15 cellular contexts compared by ENCODE assay signal in genomic region chrX:115565888-115566287, GRCh38. TPM values are rescaled to one million over a fixed set of nuclear protein-coding genes. Genes with fewer than 3 reads are reported as not detected.
DNase-seq lines count a peak whose midpoint lies in the region; ATAC-seq and TF ChIP-seq lines count a peak whose summit lies in the region.
"Had no signal": no experiment of that assay in that cellular context is flagged by ENCODE, and none has a peak within 500 bp of the region (broad histone marks: within the 10 kb centered on the region; RNA-seq: fewer than 3 reads in every experiment).

No MANE protein-coding gene starts in this region.

- intact Hi-C loops in aorta (cut with DNase I) = no loop called here

- H3K36me3 Mint-ChIP-seq in chondrocyte (ENCODE audit: low read depth) (peaks cover 18% of the 10 kb centered on the region), osteocyte (ENCODE audit: unreplicated experiment) (peaks cover 38% of the 10 kb centered on the region), T-cell (no peaks in the 10 kb centered on the region)

- 0 out of 2 replicates have a peak, but pooled peaks cover 3% of the 10 kb centered on the region for H3K36me3 ChIP-seq in HAP-1 (replicated peaks)
- H3K36me3 ChIP-seq in aorta (ENCODE audit: control insufficient read depth in 1 of 2, insufficient read depth in 2 of 2, low read length in 1 of 2) = no peaks in the 10 kb centered on the region

- H3K4me3 Mint-ChIP-seq in chondrocyte (ENCODE audit: unreplicated experiment) (peak overlapping the region; percentile 25), osteocyte (ENCODE audit: unreplicated experiment) (peak overlapping the region; percentile 3), T-cell (no peak overlapping the region)

- H3K9me3 Mint-ChIP-seq in chondrocyte (ENCODE audit: low read depth) (no peaks in the 10 kb centered on the region), osteocyte (ENCODE audit: unreplicated experiment) (no peaks in the 10 kb centered on the region), T-cell (no peaks in the 10 kb centered on the region)

- in situ Hi-C loops in HAP-1 (cut with MboI; ENCODE audit: low sequenced_read_pairs) = no loop called here

- H3K27me3 Mint-ChIP-seq in chondrocyte (ENCODE audit: low read depth) = no peaks in the 10 kb centered on the region
- H3K27me3 Mint-ChIP-seq in osteocyte (ENCODE audit: unreplicated experiment) = no peaks in the 10 kb centered on the region
- peaks cover 4 to 36% of the 10 kb centered on the region in 2 donors for H3K27me3 Mint-ChIP-seq in T-cell

- TF ChIP-seq CTCF in chondrocyte (IDR thresholded peaks at IDR 0.05) (no peak), osteocyte (IDR thresholded peaks at IDR 0.05) (no peak)

- POLR2A ChIA-PET in T-cell (lab: Charles Lee) = no interaction called here

- H3K4me1 ChIP-seq in HAP-1 (peaks cover 43% of the 10 kb centered on the region), aorta (ENCODE audit: control insufficient read depth in 1 of 2, insufficient read depth in 2 of 2, low read length in 2 of 2) (no peaks in the 10 kb centered on the region)

- H3K9me3 ChIP-seq in HAP-1 (no peaks in the 10 kb centered on the region), aorta (ENCODE audit: control insufficient read depth, low read length) (no peaks in the 10 kb centered on the region)

- H3K27ac ChIP-seq in aorta (ENCODE audit: low read depth in 1 of 2, low read length in 2 of 2) = no peak overlapping the region
- H3K27ac ChIP-seq: GM23248 had no signal

- H3K27me3 ChIP-seq in HAP-1 (ENCODE audit: low read depth) = no peaks in the 10 kb centered on the region
- no peaks in the 10 kb centered on the region for H3K27me3 ChIP-seq in aorta (ENCODE audit: control insufficient read depth in 1 of 2, insufficient read depth in 2 of 2, low read length in 1 of 2)

- H3K27ac Mint-ChIP-seq in chondrocyte (ENCODE audit: unreplicated experiment) = peak overlapping the region; percentile 63
- H3K27ac Mint-ChIP-seq in osteocyte (ENCODE audit: unreplicated experiment) = peak overlapping the region; percentile 23
- no peak overlapping the region for H3K27ac Mint-ChIP-seq in T-cell

- H3K4me1 Mint-ChIP-seq in chondrocyte (ENCODE audit: low read depth) = peaks cover 71% of the 10 kb centered on the region
- peaks cover 60% of the 10 kb centered on the region for H3K4me1 Mint-ChIP-seq in osteocyte (ENCODE audit: unreplicated experiment)
- H3K4me1 Mint-ChIP-seq in T-cell = peaks cover 0 to 3% (median 0%) of the 10 kb centered on the region in 3 donors

- CTCF ChIA-PET in T-cell (lab: Charles Lee) = interaction anchor here in 1 of 2 donors (0.6 kb wide), 1 partner anchor 100 kb away, joined by 4 read pairs; no protein-coding TSS in a partner anchor

- peak in 1 of 2 experiments; percentile 68 for DNase-seq in HAP-1 (ENCODE audit: low spot score in 2 of 2)
- no peak for DNase-seq in chondrocyte (ENCODE audit: low spot score)
- DNase-seq in osteocyte (ENCODE audit: extremely low spot score, unreplicated experiment) = no peak
- no peak for DNase-seq in aorta
- DNase-seq in putamen (ENCODE audit: low spot score) = no peak
- DNase-seq in T-cell = no peak
- DNase-seq: ACHN, GM23248, HCEC 1CT, IMR-90, NCI-H1436, NCI-H1930, NCI-H345, NCI-H524 treated with DMSO at 0.1 percent for 48 hours had no signal

- H3K4me3 ChIP-seq in HAP-1 = peak overlapping the region; percentile 1; the same call in 1 of the 2 replicates
- H3K4me3 ChIP-seq in aorta (ENCODE audit: low read length in 2 of 2) = peak overlapping the region; percentile 41 to 76
- H3K4me3 ChIP-seq: GM23248 had no signal

- WGBS in aorta, 2 donors = 3 to 10% methylated on average over 2 of the region's 2 CpGs

- ATAC-seq in aorta (ENCODE audit: low FRiP score) (no peak), HG03432 (IDR thresholded peaks at IDR 0.05; ENCODE audit: unreplicated experiment) (no peak), T-cell (replicated peaks in 1 of 4) (no peak)

RNA-seq across cellular contexts. Expression of gene PLS3, which starts 4.9 kb away (rescaled TPM):
- total RNA-seq in chondrocyte (587 to 660 TPM (median 642 TPM) in 3 replicates), osteocyte (530 and 547 TPM in 2 replicates), aorta (100 to 1,000 TPM; 481 to 708 TPM), T-cell (1 to 10 TPM in 1 of 5 donors, under 1 TPM in 4; 0.30 to 1.3 (median 0.73) TPM)
- polyA plus RNA-seq in aorta = 100 to 1,000 TPM; 241 to 380 TPM

Comparison
In these comparisons a context has a peak if more than half of its experiments do, and no peak if none do; other contexts are left out.
1. H3K27ac Mint-ChIP-seq: peak in chondrocyte (single experiment) and osteocyte (single experiment); none in T-cell (0 of 2).
2. H3K4me3 Mint-ChIP-seq: peak in chondrocyte (single experiment) and osteocyte (single experiment); none in T-cell (0 of 3).
3. RNA of gene PLS3, which starts 4.9 kb away (total RNA-seq): 481 to 708 TPM in aorta, 587 to 660 TPM in chondrocyte and 530 to 547 TPM in osteocyte; 0.30 to 1.3 TPM in T-cell; every median in the first group is over 100 times any median in the second.